16 cellular contexts compared by ENCODE assay signal in genomic region chr14:68574906-68575305, GRCh38.
DNase-seq lines count a peak whose midpoint lies in the region; FAIRE-seq and TF ChIP-seq lines count a peak whose summit lies in the region.
"Had no signal": no experiment of that assay in that cellular context is flagged by ENCODE, and none has a peak within 500 bp of the region (broad histone marks: within the 10 kb centered on the region; RNA-seq: fewer than 3 reads in every experiment).

No MANE protein-coding gene starts in this region.

- H3K4me3 ChIP-seq in left ventricle myocardium inferior = no peak overlapping the region
- no peak overlapping the region for H3K4me3 ChIP-seq in right atrium auricular region
- H3K4me3 ChIP-seq in fibroblast of pulmonary artery (replicated peaks; ENCODE audit: low read depth, low read length) = no peak overlapping the region
- H3K4me3 ChIP-seq in vagina = no peak overlapping the region
- H3K4me3 ChIP-seq in small intestine (ENCODE audit: low read depth in 1 of 2, low read length in 2 of 2) = no peak overlapping the region
- H3K4me3 ChIP-seq: GM12878, ovary, transverse colon had no signal

- no peak for TF ChIP-seq POLR2A in vagina (IDR thresholded peaks at IDR 0.05)
- TF ChIP-seq POLR2A in GM12892 (IDR thresholded peaks at IDR 0.05; ENCODE audit: low read depth, low read length) = no peak

- peak overlapping the region; percentile 23 for H3K27ac ChIP-seq in left ventricle myocardium inferior (replicated peaks)
- no peak overlapping the region for H3K27ac ChIP-seq in right atrium auricular region
- peak overlapping the region; percentile 38 for H3K27ac ChIP-seq in vagina
- no peak overlapping the region for H3K27ac ChIP-seq in small intestine (ENCODE audit: low read depth in 1 of 2, low read length in 1 of 2)
- H3K27ac ChIP-seq: ovary had no signal

- H3K27me3 ChIP-seq in left ventricle myocardium inferior (ENCODE audit: low read depth) = no peaks in the 10 kb centered on the region
- H3K27me3 ChIP-seq in right atrium auricular region = no peaks in the 10 kb centered on the region
- H3K27me3 ChIP-seq in vagina = no peaks in the 10 kb centered on the region
- no peaks in the 10 kb centered on the region for H3K27me3 ChIP-seq in small intestine (ENCODE audit: control insufficient read depth in 2 of 2, insufficient read depth in 2 of 2, low read length in 2 of 2)
- H3K27me3 ChIP-seq: ovary, transverse colon had no signal

- intact Hi-C loops in left ventricle myocardium inferior (cut with micrococcal nuclease) (no loop called here), vagina (cut with DNase I) (no loop called here)

- FAIRE-seq in RCC 7860 (lab: Jason Lieb, UNC) (no peak), GM12892 (lab: Jason Lieb, UNC) (no peak), small intestine (lab: Jason Lieb, UNC) (no peak)
- FAIRE-seq: GM12878 had no signal

- TF ChIP-seq CTCF in left ventricle myocardium inferior (IDR thresholded peaks at IDR 0.05; ENCODE audit: borderline replicate concordance) (no peak), right atrium auricular region (IDR thresholded peaks at IDR 0.05) (no peak), fibroblast of pulmonary artery (IDR thresholded peaks at IDR 0.05; ENCODE audit: low read length, missing control alignments) (no peak), vagina (IDR thresholded peaks at IDR 0.05) (no peak)

- H3K4me1 ChIP-seq in left ventricle myocardium inferior = peaks cover 34% of the 10 kb centered on the region
- H3K4me1 ChIP-seq in right atrium auricular region = peaks cover 0 to 45% of the 10 kb centered on the region in 2 donors
- peaks cover 24% of the 10 kb centered on the region for H3K4me1 ChIP-seq in vagina
- H3K4me1 ChIP-seq in small intestine (ENCODE audit: control insufficient read depth in 2 of 2, insufficient read depth in 1 of 2, low read depth in 1 of 2, low read length in 1 of 2) = peaks cover 0 to 4% of the 10 kb centered on the region in 2 donors

- DNase-seq in left ventricle myocardium inferior (no peak), right atrium auricular region (ENCODE audit: low spot score) (no peak), RCC 7860 (ENCODE audit: low spot score) (peak; percentile 26), fibroblast of pulmonary artery (ENCODE audit: low read depth) (peak; percentile 74), vagina (ENCODE audit: extremely low spot score in 2 of 2) (no peak), NOMO-1 (lab: John Stamatoyannopoulos, UW; ENCODE audit: unreplicated experiment in 2 of 2) (no peak), GM12892 (ENCODE audit: insufficient read length) (no peak), small intestine (no peak)
- DNase-seq: activated CD4-positive, alpha-beta memory T cell treated with anti-CD3 and anti-CD28 coated beads, Interleukin-2, amount 10 ng/mL, durations not matched to agents 7 days and 5 days; activated naive CD4-positive, alpha-beta T cell treated with Interleukin-2 at 50 U/mL for 16 hours; central memory CD4-positive, alpha-beta T cell; MM.1S; T1000; transverse colon had no signal

- H3K36me3 ChIP-seq in left ventricle myocardium inferior (no peaks in the 10 kb centered on the region), right atrium auricular region (no peaks in the 10 kb centered on the region), vagina (no peaks in the 10 kb centered on the region), small intestine (ENCODE audit: control insufficient read depth in 2 of 2, insufficient read depth in 2 of 2, low read length in 2 of 2) (no peaks in the 10 kb centered on the region)
- H3K36me3 ChIP-seq: ovary, transverse colon had no signal

- 61 to 89% (median 83%) methylated on average over 3 of the region's 3 CpGs for WGBS in small intestine, 3 donors

- H3K9me3 ChIP-seq in left ventricle myocardium inferior (replicated peaks) (peaks cover 8% of the 10 kb centered on the region), right atrium auricular region (no peaks in the 10 kb centered on the region), vagina (no peaks in the 10 kb centered on the region), small intestine (ENCODE audit: control insufficient read depth, low read depth) (no peaks in the 10 kb centered on the region)
- H3K9me3 ChIP-seq: ovary, transverse colon had no signal

Comparison
In these comparisons a context has a peak if more than half of its experiments do, and no peak if none do; other contexts are left out.
1. H3K27ac ChIP-seq: peak in left ventricle myocardium inferior (single experiment) and vagina (single experiment); none in right atrium auricular region (0 of 2) and small intestine (0 of 2).
2. DNase-seq: peak in RCC 7860 (single experiment) and fibroblast of pulmonary artery (single experiment); none in left ventricle myocardium inferior (single experiment), right atrium auricular region (single experiment), vagina (0 of 2), NOMO-1 (0 of 2), GM12892 (single experiment) and small intestine (single experiment).